32 cellular contexts compared by ENCODE assay signal in genomic region chr4:2445571-2445970, GRCh38. TPM values are rescaled to one million over a fixed set of nuclear protein-coding genes. Genes with fewer than 3 reads are reported as not detected.
"Had no signal": no experiment of that assay in that cellular context is flagged by ENCODE, and none has a peak within 500 bp of the region (broad histone marks: within the 10 kb centered on the region; RNA-seq: fewer than 3 reads in every experiment).

No MANE protein-coding gene starts in this region.

- H3K36me3 ChIP-seq: stomach, suprapubic skin, thoracic aorta, thyroid gland, tibial artery, tibial nerve, transverse colon, upper lobe of left lung, upper lobe of right lung, uterus, vagina had no signal

- H3K27me3 ChIP-seq: suprapubic skin, testis, thyroid gland, tibial nerve, transverse colon, upper lobe of left lung, upper lobe of right lung, uterus, vagina had no signal

- H3K4me1 ChIP-seq: suprapubic skin, testis, thyroid gland, tibial artery, tibial nerve, transverse colon, upper lobe of left lung, upper lobe of right lung, uterus, vagina had no signal

- H3K4me3 Mint-ChIP-seq: stimulated activated effector memory CD8-positive, alpha-beta T cell treated with anti-CD3 and anti-CD28 coated beads, Interleukin-12 subunit alpha, Interleukin-12 subunit beta, amount 100 ng/mL, for 72 hours; stimulated activated memory B cell treated with anti-CD40 and anti-IgM and Interleukin-4, amounts not matched to agents 10 μg/mL and 1 μg/mL and 100 μg/mL, for 72 hours; stimulated activated naive B cell treated with anti-CD40 and anti-IgM and Interleukin-4, amounts not matched to agents 10 μg/mL and 1 μg/mL and 100 μg/mL, for 72 hours; stimulated activated naive CD8-positive, alpha-beta T cell treated with anti-CD3 and anti-CD28 coated beads, Interleukin-15, amount 100 ng/mL, for 72 hours; stimulated activated naive CD8-positive, alpha-beta T cell treated with anti-CD3 and anti-CD28 coated beads, Interleukin-15, Interleukin-2, amounts not matched to agents 100 ng/mL and 50 ng/mL, for 24 hours; type B pancreatic cell had no signal

- H3K9me3 ChIP-seq: stomach, suprapubic skin, testis, thoracic aorta, thyroid gland, tibial artery, tibial nerve, transverse colon, upper lobe of left lung, upper lobe of right lung, uterus, vagina had no signal

- DNase-seq: stimulated activated CD4-positive, alpha-beta T cell treated with anti-CD3 and anti-CD28 coated beads, Interleukin-2, amount 100 ng/mL, for 48 hours; stimulated activated CD4-positive, alpha-beta T cell treated with anti-CD3 and anti-CD28 coated beads, Interleukin-4, amount 100 ng/mL, for 1 hour; stimulated activated CD4-positive, alpha-beta T cell treated with anti-CD3 and anti-CD28 coated beads, Interleukin-4, amount 100 ng/mL, for 24 hours; stimulated activated CD4-positive, alpha-beta T cell treated with anti-CD3 and anti-CD28 coated beads, Interleukin-4, amount 100 ng/mL, for 4 hours; stimulated activated CD8-positive, alpha-beta memory T cell treated with anti-CD3 and anti-CD28 coated beads, Interleukin-4, amount 100 ng/mL, for 48 hours; stimulated activated naive B cell treated with anti-CD40 and anti-IgM and Interleukin-4, amounts not matched to agents 10 μg/mL and 1 μg/mL and 100 μg/mL, for 72 hours; stimulated activated naive CD4-positive, alpha-beta T cell; stimulated activated naive CD4-positive, alpha-beta T cell treated with Interleukin-2 at 50 U/mL for 16 hours; stimulated activated naive CD8-positive, alpha-beta T cell treated with anti-CD3 and anti-CD28 coated beads, Interleukin-15, amount 100 ng/mL, for 72 hours; stimulated activated naive CD8-positive, alpha-beta T cell treated with anti-CD3 and anti-CD28 coated beads, Interleukin-15, Interleukin-2, amounts not matched to agents 100 U/mL and 50 U/mL, for 24 hours; stomach; substantia nigra; testis; thyroid gland; transverse colon; uterus had no signal

- H3K36me3 Mint-ChIP-seq: stimulated activated effector memory CD8-positive, alpha-beta T cell treated with anti-CD3 and anti-CD28 coated beads, Interleukin-12 subunit alpha, Interleukin-12 subunit beta, amount 100 ng/mL, for 72 hours; stimulated activated memory B cell treated with anti-CD40 and anti-IgM and Interleukin-4, amounts not matched to agents 10 μg/mL and 1 μg/mL and 100 μg/mL, for 72 hours; stimulated activated naive B cell treated with anti-CD40 and anti-IgM and Interleukin-4, amounts not matched to agents 10 μg/mL and 1 μg/mL and 100 μg/mL, for 72 hours; type B pancreatic cell had no signal

- H3K27me3 Mint-ChIP-seq: stimulated activated memory B cell treated with anti-CD40 and anti-IgM and Interleukin-4, amounts not matched to agents 10 μg/mL and 1 μg/mL and 100 μg/mL, for 72 hours; stimulated activated naive CD8-positive, alpha-beta T cell treated with anti-CD3 and anti-CD28 coated beads, Interleukin-15, amount 100 ng/mL, for 72 hours; stimulated activated naive CD8-positive, alpha-beta T cell treated with anti-CD3 and anti-CD28 coated beads, Interleukin-15, Interleukin-2, amounts not matched to agents 100 ng/mL and 50 ng/mL, for 24 hours; type B pancreatic cell had no signal

- H3K27ac ChIP-seq: stomach, suprapubic skin, testis, thoracic aorta, thyroid gland, tibial artery, tibial nerve, transverse colon, upper lobe of left lung, upper lobe of right lung, uterus, vagina had no signal

- H3K9me3 Mint-ChIP-seq: stimulated activated effector memory CD8-positive, alpha-beta T cell treated with anti-CD3 and anti-CD28 coated beads, Interleukin-12 subunit alpha, Interleukin-12 subunit beta, amount 100 ng/mL, for 72 hours; stimulated activated memory B cell treated with anti-CD40 and anti-IgM and Interleukin-4, amounts not matched to agents 10 μg/mL and 1 μg/mL and 100 μg/mL, for 72 hours; stimulated activated naive B cell treated with anti-CD40 and anti-IgM and Interleukin-4, amounts not matched to agents 10 μg/mL and 1 μg/mL and 100 μg/mL, for 72 hours; stimulated activated naive CD8-positive, alpha-beta T cell treated with anti-CD3 and anti-CD28 coated beads, Interleukin-15, amount 100 ng/mL, for 72 hours; stimulated activated naive CD8-positive, alpha-beta T cell treated with anti-CD3 and anti-CD28 coated beads, Interleukin-15, Interleukin-2, amounts not matched to agents 100 ng/mL and 50 ng/mL, for 24 hours; type B pancreatic cell had no signal

- FAIRE-seq: urothelium cell line had no signal

- H3K27ac Mint-ChIP-seq: stimulated activated effector memory CD8-positive, alpha-beta T cell treated with anti-CD3 and anti-CD28 coated beads, Interleukin-12 subunit alpha, Interleukin-12 subunit beta, amount 100 ng/mL, for 72 hours; stimulated activated memory B cell treated with anti-CD40 and anti-IgM and Interleukin-4, amounts not matched to agents 10 μg/mL and 1 μg/mL and 100 μg/mL, for 72 hours; stimulated activated naive B cell treated with anti-CD40 and anti-IgM and Interleukin-4, amounts not matched to agents 10 μg/mL and 1 μg/mL and 100 μg/mL, for 72 hours; stimulated activated naive CD8-positive, alpha-beta T cell treated with anti-CD3 and anti-CD28 coated beads, Interleukin-15, amount 100 ng/mL, for 72 hours; stimulated activated naive CD8-positive, alpha-beta T cell treated with anti-CD3 and anti-CD28 coated beads, Interleukin-15, Interleukin-2, amounts not matched to agents 100 ng/mL and 50 ng/mL, for 24 hours; type B pancreatic cell had no signal

- ATAC-seq: stimulated activated effector memory CD8-positive, alpha-beta T cell treated with anti-CD3 and anti-CD28 coated beads, Interleukin-12 subunit alpha, Interleukin-12 subunit beta, amount 100 ng/mL, for 72 hours; stimulated activated memory B cell treated with anti-CD40 and anti-IgM and Interleukin-4, amounts not matched to agents 10 μg/mL and 1 μg/mL and 100 μg/mL, for 72 hours; stimulated activated naive B cell treated with anti-CD40 and anti-IgM and Interleukin-4, amounts not matched to agents 10 μg/mL and 1 μg/mL and 100 μg/mL, for 72 hours; stimulated activated naive CD8-positive, alpha-beta T cell treated with anti-CD3 and anti-CD28 coated beads, Interleukin-15, amount 100 ng/mL, for 72 hours; stimulated activated naive CD8-positive, alpha-beta T cell treated with anti-CD3 and anti-CD28 coated beads, Interleukin-15, Interleukin-2, amounts not matched to agents 100 U/mL and 50 U/mL, for 24 hours; upper lobe of right lung had no signal

- H3K4me3 ChIP-seq: stomach, suprapubic skin, testis, thoracic aorta, thyroid gland, tibial artery, tibial nerve, transverse colon, upper lobe of left lung, upper lobe of right lung, uterus, vagina had no signal

RNA-seq across cellular contexts. Expression of gene CFAP99, which starts 26.8 kb away (rescaled TPM):
- total RNA-seq: subcutaneous adipose tissue, suprapubic skin, temporal lobe, thoracic aorta, tibial nerve, upper lobe of right lung, ureter, urinary bladder, vagina had no signal
